ENCODE assay signal across 18 cellular contexts in the genomic region with DNA sequence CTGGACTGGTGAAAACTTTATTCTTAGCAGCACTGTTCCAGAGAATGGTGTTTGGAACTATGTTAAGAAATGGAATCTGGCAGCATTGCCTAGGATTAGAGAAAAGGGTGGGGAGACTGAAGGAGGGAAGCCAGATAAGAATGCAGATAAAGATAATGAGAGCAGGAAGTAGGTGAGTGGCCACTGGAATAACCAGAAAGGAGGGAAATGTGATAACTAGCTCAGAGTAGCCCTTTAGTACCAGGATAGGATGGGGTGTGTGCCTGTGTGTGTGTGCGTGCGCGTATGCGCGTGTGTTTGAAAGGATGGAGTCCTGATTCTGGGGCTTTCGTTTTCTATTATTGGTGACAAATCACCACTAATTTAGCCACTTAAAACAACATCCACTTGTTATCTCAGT. TPM values are rescaled to one million over a fixed set of nuclear protein-coding genes. Genes with fewer than 3 reads are reported as not detected.
DNase-seq lines count a peak whose midpoint lies in the region; ATAC-seq and TF ChIP-seq lines count a peak whose summit lies in the region.
"Had no signal": no experiment of that assay in that cellular context is flagged by ENCODE, and none has a peak within 500 bp of the region (broad histone marks: within the 10 kb centered on the region; RNA-seq: fewer than 3 reads in every experiment).

No MANE protein-coding gene starts in this region.

- H3K18ac ChIP-seq in mesenchymal stem cell (ENCODE audit: low read depth in 1 of 2, low read length in 2 of 2): no peak overlapping the region

- peak in 1 of 2 donors; percentile 61 for ATAC-seq in left cardiac atrium
- ATAC-seq in Right ventricle myocardium superior (ENCODE audit: poor library complexity): no peak
- ATAC-seq in HG03571 (IDR thresholded peaks at IDR 0.05; ENCODE audit: unreplicated experiment): no peak
- ATAC-seq: gastrocnemius medialis had no signal

- no peaks in the 10 kb centered on the region for H3K79me1 ChIP-seq in mesenchymal stem cell (replicated peaks; ENCODE audit: low read length, poor library complexity, severe bottlenecking)

- intact Hi-C loops in left cardiac atrium (cut with DNase I): no loop called here
- intact Hi-C loops in Right ventricle myocardium superior (cut with DNase I): no loop called here
- intact Hi-C loops in ascending aorta (cut with DNase I): no loop called here

- H3K4me3 ChIP-seq in ascending aorta: peak overlapping the region in 1 of 2 donors; percentile 11
- no peak overlapping the region for H3K4me3 ChIP-seq in mesenchymal stem cell (ENCODE audit: insufficient read depth in 1 of 2, low read depth in 1 of 2, low read length in 2 of 2)
- H3K4me3 ChIP-seq: gastrocnemius medialis, SK-N-MC had no signal

- H2BK120ac ChIP-seq in mesenchymal stem cell (ENCODE audit: low read depth, low read length): no peak overlapping the region

- no peak overlapping the region for H3K23ac ChIP-seq in mesenchymal stem cell (ENCODE audit: low read length in 2 of 2)

- no peak overlapping the region for H2BK5ac ChIP-seq in mesenchymal stem cell (ENCODE audit: low read depth, low read length, poor library complexity, severe bottlenecking)

- H3K36me3 ChIP-seq in ascending aorta (no peaks in the 10 kb centered on the region), mesenchymal stem cell (ENCODE audit: control insufficient read depth in 1 of 2, insufficient read depth in 2 of 2, low read depth in 1 of 2, low read length in 2 of 2) (no peaks in the 10 kb centered on the region)
- H3K36me3 ChIP-seq: gastrocnemius medialis had no signal

- no peak overlapping the region for H3K4me2 ChIP-seq in mesenchymal stem cell (ENCODE audit: low read length, poor library complexity, severe bottlenecking)

- H3K27me3 ChIP-seq in ascending aorta (no peaks in the 10 kb centered on the region), mesenchymal stem cell (ENCODE audit: control insufficient read depth in 1 of 2, insufficient read depth in 1 of 2, low read length in 2 of 2) (no peaks in the 10 kb centered on the region)
- H3K27me3 ChIP-seq: gastrocnemius medialis had no signal

- H4K91ac ChIP-seq in mesenchymal stem cell (ENCODE audit: low read length): no peak overlapping the region

- H3K9me3 ChIP-seq in ascending aorta (no peaks in the 10 kb centered on the region), mesenchymal stem cell (ENCODE audit: control insufficient read depth, low read length) (no peaks in the 10 kb centered on the region)
- H3K9me3 ChIP-seq: gastrocnemius medialis had no signal

- no peak overlapping the region for H3K9ac ChIP-seq in mesenchymal stem cell (ENCODE audit: low read length)

- H3K27ac ChIP-seq in ascending aorta: peak overlapping the region; percentile 43 to 60
- no peak overlapping the region for H3K27ac ChIP-seq in mesenchymal stem cell (ENCODE audit: low read length, poor library complexity, severe bottlenecking)
- H3K27ac ChIP-seq: gastrocnemius medialis, SK-N-MC had no signal

- H3K14ac ChIP-seq in mesenchymal stem cell (ENCODE audit: low read length in 2 of 2): peak overlapping the region in 1 of 2 experiments; percentile 41

- no peak overlapping the region for H2AK5ac ChIP-seq in mesenchymal stem cell (ENCODE audit: low read length, severe bottlenecking)

- no peak overlapping the region for H2BK12ac ChIP-seq in mesenchymal stem cell (ENCODE audit: low read length in 2 of 2)

- no peak overlapping the region for H3K4ac ChIP-seq in mesenchymal stem cell (ENCODE audit: low read depth in 1 of 2, low read length in 2 of 2)

- H3K4me1 ChIP-seq in ascending aorta (peaks cover 0 to 4% of the 10 kb centered on the region in 2 donors), mesenchymal stem cell (ENCODE audit: control insufficient read depth, insufficient read depth, low read depth, low read length) (no peaks in the 10 kb centered on the region)
- H3K4me1 ChIP-seq: gastrocnemius medialis had no signal

- 98% methylated on average over 6 of the region's 6 CpGs for whole genome bisulfite sequencing in mesenchymal stem cell

- H2AFZ ChIP-seq in mesenchymal stem cell (ENCODE audit: low read depth, low read length): no peak overlapping the region

- peak overlapping the region; percentile 72 for H4K8ac ChIP-seq in mesenchymal stem cell (ENCODE audit: low read length)

- TF ChIP-seq CTCF in ascending aorta (IDR thresholded peaks at IDR 0.05): no peak

- H2BK15ac ChIP-seq in mesenchymal stem cell (ENCODE audit: low read depth, poor library complexity, severe bottlenecking): no peak overlapping the region

- DNase-seq in left cardiac atrium (peak; percentile 37), Right ventricle myocardium superior (no peak), ascending aorta (ENCODE audit: low spot score in 2 of 2) (no peak), mesenchymal stem cell (no peak), T-helper 9 cell (no peak)
- no peak for DNase-seq in stimulated activated CD4-positive, alpha-beta T cell treated with anti-CD3 and anti-CD28 coated beads, Interleukin-1b, Interleukin-23, amount 100 ng/mL, for 48 hours
- DNase-seq in activated CD4-positive, alpha-beta T cell treated with anti-CD3 and anti-CD28 coated beads for 48 hours: no peak
- DNase-seq: activated CD4-positive, alpha-beta T cell treated with anti-CD3 and anti-CD28 coated beads, Interleukin-2, amount 10 ng/mL, durations not matched to agents 24 days and 14 days; CD8-positive, alpha-beta memory T cell; gastrocnemius medialis; GDM1; MV-4-11; NCI-H2081 treated with DMSO at 0.1 percent for 48 hours; NCI-H774; stimulated activated naive CD4-positive, alpha-beta T cell; T1000 had no signal

RNA-seq across cellular contexts. Expression of a gene that starts 33.4 kb away (rescaled TPM):
- total RNA-seq in left cardiac atrium: 10 to 100 TPM; 91.1 to 93.5 TPM
- total RNA-seq in Right ventricle myocardium superior: 137 TPM
- 115 TPM for total RNA-seq in ascending aorta
- polyA plus RNA-seq in mesenchymal stem cell (2013, experiment 1 of 2): 6.9 TPM
- polyA plus RNA-seq in mesenchymal stem cell (2013, experiment 2 of 2): 5.3 TPM
